In genomic region chr22:50595189-50595588, GRCh38 we compare ENCODE assay signal across 33 cellular contexts. TPM values are rescaled to one million over a fixed set of nuclear protein-coding genes. Genes with fewer than 3 reads are reported as not detected.
"Had no signal": no experiment of that assay in that cellular context is flagged by ENCODE, and none has a peak within 500 bp of the region (broad histone marks: within the 10 kb centered on the region; RNA-seq: fewer than 3 reads in every experiment).

No MANE protein-coding gene starts in this region.

- H3K4me1 ChIP-seq: upper lobe of right lung had no signal

- H3K27ac ChIP-seq: stomach, thyroid gland, upper lobe of right lung had no signal

- H3K9me3 ChIP-seq: stomach, thyroid gland, upper lobe of right lung had no signal

- H3K27ac Mint-ChIP-seq: activated CD4-positive, alpha-beta T cell treated with anti-CD3 and anti-CD28 coated beads for 36 hours; activated CD8-positive, alpha-beta memory T cell treated with anti-CD3 and anti-CD28 coated beads, Interleukin-2, amount 10 ng/mL, durations not matched to agents 7 days and 5 days; activated CD8-positive, alpha-beta T cell treated with anti-CD3 and anti-CD28 coated beads, Interleukin-2, amount 10 ng/mL, durations not matched to agents 7 days and 5 days; activated naive CD4-positive, alpha-beta T cell treated with anti-CD3 and anti-CD28 coated beads, Interleukin-2, amount 50 U/mL, for 24 hours; activated T-helper 2 cell treated with anti-CD3 and anti-CD28 coated beads, Interferon-gamma antibody, Interleukin-2, Interleukin-4, amounts not matched to agents 10 μg/mL and 5 μg/mL and 100 μg/mL, durations not matched to agents 14 hours and 24 hours and 36 hours; brain; endodermal cell; memory B cell; naive thymus-derived CD8-positive, alpha-beta T cell; stimulated activated naive B cell treated with anti-CD40 and anti-IgM and Interleukin-4, amounts not matched to agents 10 μg/mL and 1 μg/mL and 100 μg/mL, for 72 hours; T-cell; T-helper 2 cell treated with Interferon-gamma antibody and Interleukin-4, amounts not matched to agents 5 μg/mL and 100 μg/mL, for 36 hours had no signal

- DNase-seq: activated CD4-positive, alpha-beta T cell treated with anti-CD3 and anti-CD28 coated beads for 36 hours; activated CD4-positive, CD25-positive, alpha-beta regulatory T cell; activated CD8-positive, alpha-beta memory T cell treated with anti-CD3 and anti-CD28 coated beads, Interleukin-2, amount 10 ng/mL, durations not matched to agents 7 days and 5 days; activated CD8-positive, alpha-beta T cell treated with anti-CD3 and anti-CD28 coated beads, Interleukin-2, amount 10 ng/mL, durations not matched to agents 7 days and 5 days; activated T-cell treated with anti-CD3 and anti-CD28 coated beads, Interleukin-2, amount 50 U/mL, for 48 hours; central memory CD4-positive, alpha-beta T cell; endodermal cell; foreskin fibroblast; head of caudate nucleus; hippocampal formation; left colon; midbrain; naive thymus-derived CD8-positive, alpha-beta T cell; small intestine; stimulated activated CD4-positive, alpha-beta T cell treated with anti-CD3 and anti-CD28 coated beads, Interleukin-1b, Interleukin-23, amount 100 ng/mL, for 48 hours; stimulated activated CD4-positive, alpha-beta T cell treated with anti-CD3 and anti-CD28 coated beads, Interleukin-4, amount 100 ng/mL, for 4 hours; stimulated activated CD8-positive, alpha-beta memory T cell treated with anti-CD3 and anti-CD28 coated beads, Interleukin-4, amount 100 ng/mL, for 48 hours; stimulated activated naive B cell treated with anti-CD40 and anti-IgM and Interleukin-4, amounts not matched to agents 10 μg/mL and 1 μg/mL and 100 μg/mL, for 72 hours; stomach; T-cell; thyroid gland had no signal

- H3K27me3 ChIP-seq: thyroid gland had no signal

- ATAC-seq: activated CD4-positive, alpha-beta T cell treated with anti-CD3 and anti-CD28 coated beads for 36 hours; activated CD8-positive, alpha-beta memory T cell treated with anti-CD3 and anti-CD28 coated beads, Interleukin-2, amount 10 ng/mL, durations not matched to agents 7 days and 5 days; activated CD8-positive, alpha-beta T cell treated with anti-CD3 and anti-CD28 coated beads, Interleukin-2, amount 10 ng/mL, durations not matched to agents 7 days and 5 days; esophagus mucosa; left colon; naive thymus-derived CD8-positive, alpha-beta T cell; sciatic nerve; stimulated activated naive B cell treated with anti-CD40 and anti-IgM and Interleukin-4, amounts not matched to agents 10 μg/mL and 1 μg/mL and 100 μg/mL, for 72 hours; T-cell; upper lobe of right lung had no signal

- FAIRE-seq: keratinocyte, small intestine had no signal

- H3K4me1 Mint-ChIP-seq: activated naive CD4-positive, alpha-beta T cell treated with anti-CD3 and anti-CD28 coated beads, Interleukin-2, amount 50 U/mL, for 24 hours; endodermal cell; memory B cell had no signal

- H3K9me3 Mint-ChIP-seq: activated naive CD4-positive, alpha-beta T cell treated with anti-CD3 and anti-CD28 coated beads, Interleukin-2, amount 50 U/mL, for 24 hours; activated T-helper 2 cell treated with anti-CD3 and anti-CD28 coated beads, Interferon-gamma antibody, Interleukin-2, Interleukin-4, amounts not matched to agents 10 μg/mL and 5 μg/mL and 100 μg/mL, durations not matched to agents 14 hours and 24 hours and 36 hours; endodermal cell; memory B cell; stimulated activated naive B cell treated with anti-CD40 and anti-IgM and Interleukin-4, amounts not matched to agents 10 μg/mL and 1 μg/mL and 100 μg/mL, for 72 hours; T-cell; T-helper 2 cell treated with Interferon-gamma antibody and Interleukin-4, amounts not matched to agents 5 μg/mL and 100 μg/mL, for 36 hours had no signal

- H3K4me3 ChIP-seq: stomach, thyroid gland, upper lobe of right lung had no signal

- H3K36me3 ChIP-seq: thyroid gland, upper lobe of right lung had no signal

- H3K4me3 Mint-ChIP-seq: activated CD4-positive, alpha-beta T cell treated with anti-CD3 and anti-CD28 coated beads for 36 hours; activated CD8-positive, alpha-beta memory T cell treated with anti-CD3 and anti-CD28 coated beads, Interleukin-2, amount 10 ng/mL, durations not matched to agents 7 days and 5 days; activated CD8-positive, alpha-beta T cell treated with anti-CD3 and anti-CD28 coated beads, Interleukin-2, amount 10 ng/mL, durations not matched to agents 7 days and 5 days; activated naive CD4-positive, alpha-beta T cell treated with anti-CD3 and anti-CD28 coated beads, Interleukin-2, amount 50 U/mL, for 24 hours; endodermal cell; memory B cell; naive thymus-derived CD8-positive, alpha-beta T cell; stimulated activated naive B cell treated with anti-CD40 and anti-IgM and Interleukin-4, amounts not matched to agents 10 μg/mL and 1 μg/mL and 100 μg/mL, for 72 hours; T-cell; T-helper 2 cell treated with Interferon-gamma antibody and Interleukin-4, amounts not matched to agents 5 μg/mL and 100 μg/mL, for 36 hours had no signal

RNA-seq across cellular contexts. Expression of gene MAPK8IP2, which starts 5.4 kb away (rescaled TPM):
- polyA plus RNA-seq: naive thymus-derived CD8-positive, alpha-beta T cell had no signal

RNA-seq across cellular contexts. Expression of gene SYCE3, which starts 32.5 kb away (rescaled TPM):
- total RNA-seq: activated CD8-positive, alpha-beta T cell treated with anti-CD3 and anti-CD28 coated beads, Interleukin-2, amount 10 ng/mL, durations not matched to agents 7 days and 5 days; aorta; esophagus mucosa; lower leg skin; naive thymus-derived CD8-positive, alpha-beta T cell; omental fat pad; sciatic nerve; stomach; T-cell; upper lobe of right lung had no signal
- polyA plus RNA-seq: naive thymus-derived CD8-positive, alpha-beta T cell had no signal
